ENCODE assay signal across 8 cellular contexts in genomic region chr22:29553391-29554224, GRCh38. TPM values are rescaled to one million over a fixed set of nuclear protein-coding genes. Genes with fewer than 3 reads are reported as not detected.
A peak's percentile ranks its signal among the peaks of the same experiment; 100 is the strongest.
DNase-seq lines count a peak whose midpoint lies in the region; ATAC-seq, FAIRE-seq and TF ChIP-seq lines count a peak whose summit lies in the region.

Gene THOC5, minus strand, starts transcription at chr22:29553757. Its CDS starts 4,610 bp downstream, at chr22:29549147.

- H3K27me3 Mint-ChIP-seq in activated T-cell treated with anti-CD3 and anti-CD28 coated beads, Interleukin-2, amount 50 U/mL, for 72 hours (ENCODE audit: low read depth): no peaks in the 10 kb centered on the region

- H3K4me1 ChIP-seq in Karpas-422 (ENCODE audit: low read length) (peaks cover 11% of the 10 kb centered on the region), esophagus muscularis mucosa (peaks cover 9 to 19% (median 16%) of the 10 kb centered on the region in 4 donors)

- peak within 1 kb of the TSS; percentile 85 to 92 for H3K4me3 Mint-ChIP-seq in activated T-cell treated with anti-CD3 and anti-CD28 coated beads, Interleukin-2, amount 50 U/mL, for 72 hours

- peak within 1 kb of the TSS; percentile 88 for H3K27ac Mint-ChIP-seq in activated T-cell treated with anti-CD3 and anti-CD28 coated beads, Interleukin-2, amount 50 U/mL, for 72 hours

- peak within 1 kb of the TSS; percentile 86 for H3K4me3 ChIP-seq in Karpas-422 (ENCODE audit: low read length)
- peak within 1 kb of the TSS; percentile 67 to 86 (median 75) for H3K4me3 ChIP-seq in esophagus muscularis mucosa

- no peaks in the 10 kb centered on the region for H3K9me3 Mint-ChIP-seq in activated T-cell treated with anti-CD3 and anti-CD28 coated beads, Interleukin-2, amount 50 U/mL, for 72 hours

- peak within 1 kb of the TSS; percentile 88 for H3K4me2 ChIP-seq in Karpas-422 (ENCODE audit: low read depth, low read length, poor library complexity, severe bottlenecking)

- DNase-seq in Daoy (ENCODE audit: low read depth) (peak; percentile 98), Karpas-422 (peak; percentile 97), RCC 7860 (ENCODE audit: low spot score) (peak; percentile 90), esophagus muscularis mucosa (ENCODE audit: extremely low spot score) (peak; percentile 98), myocyte (ENCODE audit: low read depth) (peak; percentile 97)
- peak; percentile 91 to 92 for DNase-seq in activated T-cell treated with anti-CD3 and anti-CD28 coated beads, Interleukin-2, amount 50 U/mL, for 72 hours
- peak; percentile 81 to 88 for DNase-seq in stimulated activated CD8-positive, alpha-beta memory T cell treated with anti-CD3 and anti-CD28 coated beads, Interleukin-7, amount 100 ng/mL, for 48 hours (ENCODE audit: extremely low read depth in 1 of 2, low read depth in 1 of 2)

- H3K27me3 ChIP-seq in Karpas-422 (ENCODE audit: low read length): no peaks in the 10 kb centered on the region
- no peaks in the 10 kb centered on the region for H3K27me3 ChIP-seq in esophagus muscularis mucosa

- FAIRE-seq in RCC 7860 (lab: Jason Lieb, UNC): peak; percentile 78

- peak within 1 kb of the TSS; percentile 60 for H3K27ac ChIP-seq in Karpas-422 (ENCODE audit: low read length)
- H3K27ac ChIP-seq in esophagus muscularis mucosa (replicated peaks in 1 of 4): peak within 1 kb of the TSS; percentile 80 to 91 (median 87)

- H3K36me3 Mint-ChIP-seq in activated T-cell treated with anti-CD3 and anti-CD28 coated beads, Interleukin-2, amount 50 U/mL, for 72 hours (ENCODE audit: insufficient read depth in 2 of 2): peaks cover 9 to 10% of the 10 kb centered on the region in 2 donors

- peak within 1 kb of the TSS; percentile 84 for H3K9ac ChIP-seq in Karpas-422 (ENCODE audit: low read length)

- H4K20me1 ChIP-seq in Karpas-422 (ENCODE audit: insufficient read depth, low read depth, low read length): no peaks in the 10 kb centered on the region

- TF ChIP-seq POLR2A in esophagus muscularis mucosa (IDR thresholded peaks at IDR 0.05; ENCODE audit: low read depth): peak; percentile 38

- H3K9me2 ChIP-seq in Karpas-422 (replicated peaks; ENCODE audit: insufficient read depth, low read length): no peaks in the 10 kb centered on the region

- H3K36me3 ChIP-seq in Karpas-422 (ENCODE audit: insufficient read depth, low read length): peaks cover 7% of the 10 kb centered on the region; the same call in 1 of the 2 replicates
- peaks cover 7 to 53% (median 30%) of the 10 kb centered on the region in 4 donors for H3K36me3 ChIP-seq in esophagus muscularis mucosa

- peaks cover 30% of the 10 kb centered on the region for H3K79me2 ChIP-seq in Karpas-422 (ENCODE audit: low read length)

- H3K9me3 ChIP-seq in Karpas-422 (ENCODE audit: low read length) (no peaks in the 10 kb centered on the region), esophagus muscularis mucosa (no peaks in the 10 kb centered on the region)

- peak within 1 kb of the TSS; percentile 52 for H2AFZ ChIP-seq in Karpas-422 (ENCODE audit: low read length)

- TF ChIP-seq EP300 in esophagus muscularis mucosa (IDR thresholded peaks at IDR 0.05): no peak

- peak; percentile 86 for ATAC-seq in GM21825 (IDR thresholded peaks at IDR 0.05; ENCODE audit: unreplicated experiment)
- ATAC-seq in activated T-cell treated with anti-CD3 and anti-CD28 coated beads, Interleukin-2, amount 50 U/mL, for 72 hours (replicated peaks in 1 of 2): peak; percentile 99

- 1% methylated on average over 42 of the region's 43 CpGs for WGBS in esophagus muscularis mucosa

- TF ChIP-seq CTCF in esophagus muscularis mucosa (IDR thresholded peaks at IDR 0.05): peak; percentile 78 to 86 (median 81)

- H3K4me1 Mint-ChIP-seq in activated T-cell treated with anti-CD3 and anti-CD28 coated beads, Interleukin-2, amount 50 U/mL, for 72 hours (ENCODE audit: low read depth): peaks cover 5% of the 10 kb centered on the region

- intact Hi-C loops in esophagus muscularis mucosa (cut with DNase I): no loop called here

RNA-seq across cellular contexts. Expression of gene THOC5, which starts in this region (rescaled TPM):
- total RNA-seq in Daoy (2014; rRNA removed; shearing (Covaris generic)): 74.8 and 92.2 TPM in 2 replicates
- 48.2 and 54.0 TPM in 2 replicates for total RNA-seq in Karpas-422 (2014; rRNA removed; shearing (Covaris generic); ENCODE audit: low replicate concordance)
- total RNA-seq in activated T-cell treated with anti-CD3 and anti-CD28 coated beads, Interleukin-2, amount 50 U/mL, for 72 hours: 10 to 100 TPM; 55.1 to 73.9 TPM
- total RNA-seq in esophagus muscularis mucosa: 10 to 100 TPM; 38.6 to 56.1 (median 48.6) TPM
- total RNA-seq in myocyte: 28.7 and 34.9 TPM in 2 replicates
- polyA plus RNA-seq in myocyte (2012): 39.3 TPM

Comparison
In these comparisons a context has a peak if more than half of its experiments do, and no peak if none do; other contexts are left out.
1. Peak in every context shown above with its lines: DNase-seq, ATAC-seq, H3K4me3 ChIP-seq and H3K27ac ChIP-seq.